In the genomic region with DNA sequence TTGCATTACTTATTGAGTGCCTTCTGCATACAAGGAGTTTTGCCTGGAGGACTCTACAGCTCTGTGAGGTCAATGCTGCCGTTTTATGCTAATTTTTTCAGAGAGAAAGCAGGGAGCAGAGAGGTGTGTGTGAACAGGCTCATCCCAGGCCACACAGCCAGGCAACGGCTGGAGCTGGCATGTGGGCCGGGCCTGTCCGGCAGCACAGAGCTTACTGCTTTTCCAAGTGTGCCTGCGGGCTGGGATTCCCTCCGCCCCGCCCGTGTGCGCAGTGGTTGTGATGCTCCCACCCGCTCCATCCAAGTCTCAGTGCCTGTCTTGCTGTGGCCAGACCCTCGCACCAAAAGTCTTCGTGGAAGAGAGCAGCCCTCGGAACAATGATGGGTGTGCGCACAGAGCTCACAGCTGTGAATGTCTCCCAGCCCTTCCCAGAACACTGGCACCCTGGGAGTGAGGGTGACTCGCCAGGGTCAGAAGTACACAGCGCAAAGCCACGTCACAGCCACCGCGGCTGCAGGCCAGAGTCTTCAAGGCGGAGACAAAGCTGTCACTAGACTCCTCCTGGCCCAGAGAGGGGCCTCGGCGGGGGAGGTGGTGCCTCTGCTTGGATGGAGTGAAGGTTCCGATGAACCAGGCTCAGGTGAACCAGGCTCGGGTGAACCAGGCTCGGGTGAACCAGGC, we compare ENCODE assay signal across 19 cellular contexts.
DNase-seq lines count a peak whose midpoint lies in the region; ATAC-seq and TF ChIP-seq lines count a peak whose summit lies in the region.
"Had no signal": no experiment of that assay in that cellular context is flagged by ENCODE, and none has a peak within 500 bp of the region (broad histone marks: within the 10 kb centered on the region; RNA-seq: fewer than 3 reads in every experiment).

No MANE protein-coding gene starts in this region.

- H3K4me1 ChIP-seq in gastroesophageal sphincter (peaks cover 0 to 63% (median 6%) of the 10 kb centered on the region in 3 donors), psoas muscle (no peaks in the 10 kb centered on the region)
- H3K4me1 ChIP-seq: upper lobe of right lung had no signal

- no CpG with 5 or more reads among the region's 25 CpGs for WGBS in gastroesophageal sphincter (ENCODE audit: low coverage in 1 of 2), 2 donors
- 33 to 48% (median 34%) methylated on average over 25 of the region's 25 CpGs for WGBS in psoas muscle, 3 donors

- H3K4me3 ChIP-seq in gastroesophageal sphincter = no peak overlapping the region
- H3K4me3 ChIP-seq in psoas muscle = no peak overlapping the region
- H3K4me3 ChIP-seq: upper lobe of right lung had no signal

- TF ChIP-seq POLR2A in gastroesophageal sphincter (IDR thresholded peaks at IDR 0.05) = no peak

- peak; percentile 70 for DNase-seq in AG20443 (ENCODE audit: low spot score)
- DNase-seq in RPMI8226 = peak; percentile 79
- DNase-seq in psoas muscle = peak; percentile 66 to 89
- DNase-seq: ACHN; activated naive CD4-positive, alpha-beta T cell treated with anti-CD3 and anti-CD28 coated beads for 36 hours; H7; head of caudate nucleus; Kasumi-1; kidney glomerular epithelial cell; naive thymus-derived CD4-positive, alpha-beta T cell; NCI-H1694; OCI-M1; upper lobe of right lung; WERI-Rb-1 had no signal

- H3K27ac ChIP-seq in gastroesophageal sphincter = peak overlapping the region in 3 of 4 donors; percentile 20 to 51 (median 30)
- H3K27ac ChIP-seq in psoas muscle = no peak overlapping the region
- H3K27ac ChIP-seq: upper lobe of right lung, WERI-Rb-1 had no signal

- H3K27me3 ChIP-seq in gastroesophageal sphincter (no peaks in the 10 kb centered on the region), psoas muscle (ENCODE audit: insufficient read depth in 3 of 3, low read length in 2 of 3) (peaks cover 0 to 76% (median 0%) of the 10 kb centered on the region in 3 donors)

- intact Hi-C loops in psoas muscle (cut with DNase I) = no loop called here

- TF ChIP-seq CTCF in gastroesophageal sphincter (IDR thresholded peaks at IDR 0.05) (no peak), psoas muscle (IDR thresholded peaks at IDR 0.05) (no peak)

- no peaks in the 10 kb centered on the region for H3K9me3 ChIP-seq in gastroesophageal sphincter
- no peaks in the 10 kb centered on the region for H3K9me3 ChIP-seq in psoas muscle
- H3K9me3 ChIP-seq: upper lobe of right lung had no signal

- TF ChIP-seq EP300 in gastroesophageal sphincter (IDR thresholded peaks at IDR 0.05) = no peak

- peaks cover 0 to 31% of the 10 kb centered on the region in 2 donors for H3K36me3 ChIP-seq in gastroesophageal sphincter
- H3K36me3 ChIP-seq in psoas muscle (ENCODE audit: insufficient read depth in 1 of 2, low read depth in 1 of 2) = no peaks in the 10 kb centered on the region
- H3K36me3 ChIP-seq: WERI-Rb-1 had no signal

- ATAC-seq in gastroesophageal sphincter (peak; percentile 39), psoas muscle (peak in 3 of 4 donors; percentile 40 to 79 (median 59)), HG02852 (IDR thresholded peaks at IDR 0.05; ENCODE audit: unreplicated experiment) (no peak), GM21367 (IDR thresholded peaks at IDR 0.05; ENCODE audit: unreplicated experiment) (no peak), HG03457 (IDR thresholded peaks at IDR 0.05; ENCODE audit: unreplicated experiment) (no peak), HG02870 (IDR thresholded peaks at IDR 0.05; ENCODE audit: unreplicated experiment) (no peak)
- ATAC-seq: naive thymus-derived CD4-positive, alpha-beta T cell; upper lobe of right lung had no signal

Comparison
In these comparisons a context has a peak if more than half of its experiments do, and no peak if none do; other contexts are left out.
1. ATAC-seq: peak in gastroesophageal sphincter (single experiment) and psoas muscle (3 of 4); none in HG02852 (single experiment), GM21367 (single experiment), HG03457 (single experiment) and HG02870 (single experiment).
2. Peak in every context shown above with its lines, with median percentiles within 50 percentile points of each other: DNase-seq.